ENCODE assay signal across 14 cellular contexts in the genomic region with DNA sequence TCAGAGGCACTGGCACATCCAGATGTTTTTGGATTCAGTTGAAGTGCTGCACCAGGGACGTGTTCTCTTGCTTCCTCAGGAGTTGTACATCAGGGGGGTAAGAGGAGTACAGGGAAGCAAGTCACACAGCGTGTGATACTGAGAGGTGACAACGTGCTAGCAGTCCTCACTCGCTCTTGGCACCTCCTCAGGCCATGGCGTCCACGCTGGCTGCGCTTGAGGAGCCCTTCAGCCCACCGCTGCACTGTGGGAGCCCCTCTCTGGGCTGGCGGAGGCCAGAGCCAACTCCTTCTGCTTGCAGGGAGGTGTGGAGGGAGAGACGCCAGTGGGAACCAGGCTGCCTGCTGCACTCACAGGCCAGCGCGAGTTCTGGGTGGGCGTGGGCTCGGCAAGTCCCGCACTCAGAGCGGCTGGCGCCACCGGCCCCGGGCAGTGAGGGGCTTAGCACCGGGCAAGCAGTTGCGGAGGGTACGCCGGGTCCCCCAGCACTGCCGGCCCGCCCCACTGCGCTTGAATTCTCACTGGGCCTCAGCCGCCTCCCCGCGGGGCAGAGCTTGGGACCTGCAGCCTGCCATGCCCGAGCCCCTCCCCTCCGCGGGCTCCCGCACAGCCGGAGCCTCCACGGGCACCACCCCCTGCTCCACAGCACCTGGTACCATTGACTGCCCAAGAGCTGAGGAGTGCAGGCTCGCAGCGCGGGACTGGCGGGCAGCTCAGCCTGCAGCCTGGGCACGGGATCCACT.
"Had no signal": no experiment of that assay in that cellular context is flagged by ENCODE, and none has a peak within 500 bp of the region (broad histone marks: within the 10 kb centered on the region; RNA-seq: fewer than 3 reads in every experiment).

No MANE protein-coding gene starts in this region.

- H3K9me3 Mint-ChIP-seq: dendritic cell treated with granulocyte-macrophage colony-stimulating factor and Interleukin-4, amounts not matched to agents 40 ng/mL and 50 ng/mL, for 4 days; effector memory CD8-positive, alpha-beta T cell; naive thymus-derived CD8-positive, alpha-beta T cell had no signal

- H3K4me3 Mint-ChIP-seq: dendritic cell treated with granulocyte-macrophage colony-stimulating factor and Interleukin-4, amounts not matched to agents 40 ng/mL and 50 ng/mL, for 4 days; effector memory CD8-positive, alpha-beta T cell; naive thymus-derived CD8-positive, alpha-beta T cell had no signal

- DNase-seq: cerebellar nuclear complex; effector memory CD8-positive, alpha-beta T cell; hippocampal formation; left colon; mammary epithelial cell; naive thymus-derived CD8-positive, alpha-beta T cell; small intestine; stimulated activated CD4-positive, alpha-beta T cell treated with anti-CD3 and anti-CD28 coated beads, Interleukin-12 subunit alpha, Interleukin-12 subunit beta, amount 100 ng/mL, for 4 hours; stimulated activated naive CD4-positive, alpha-beta T cell treated with Interleukin-2 at 50 U/mL for 16 hours had no signal

- H3K9me3 ChIP-seq: esophagus muscularis mucosa, testis, tibial nerve had no signal

- ATAC-seq: effector memory CD8-positive, alpha-beta T cell; left colon; naive thymus-derived CD8-positive, alpha-beta T cell had no signal

- H3K27ac Mint-ChIP-seq: dendritic cell treated with granulocyte-macrophage colony-stimulating factor and Interleukin-4, amounts not matched to agents 40 ng/mL and 50 ng/mL, for 4 days; effector memory CD8-positive, alpha-beta T cell; naive thymus-derived CD8-positive, alpha-beta T cell had no signal

- H3K27me3 Mint-ChIP-seq: dendritic cell treated with granulocyte-macrophage colony-stimulating factor and Interleukin-4, amounts not matched to agents 40 ng/mL and 50 ng/mL, for 4 days had no signal

- H3K36me3 ChIP-seq: esophagus muscularis mucosa, tibial nerve had no signal

- H3K27ac ChIP-seq: epithelial cell of prostate, esophagus muscularis mucosa, testis, tibial nerve had no signal

- H3K27me3 ChIP-seq: esophagus muscularis mucosa, testis, tibial nerve had no signal

- H3K4me3 ChIP-seq: esophagus muscularis mucosa, tibial nerve had no signal

- H3K36me3 Mint-ChIP-seq: naive thymus-derived CD8-positive, alpha-beta T cell had no signal
